Comparison of ENCODE assay signal across 8 cellular contexts in the genomic region with DNA sequence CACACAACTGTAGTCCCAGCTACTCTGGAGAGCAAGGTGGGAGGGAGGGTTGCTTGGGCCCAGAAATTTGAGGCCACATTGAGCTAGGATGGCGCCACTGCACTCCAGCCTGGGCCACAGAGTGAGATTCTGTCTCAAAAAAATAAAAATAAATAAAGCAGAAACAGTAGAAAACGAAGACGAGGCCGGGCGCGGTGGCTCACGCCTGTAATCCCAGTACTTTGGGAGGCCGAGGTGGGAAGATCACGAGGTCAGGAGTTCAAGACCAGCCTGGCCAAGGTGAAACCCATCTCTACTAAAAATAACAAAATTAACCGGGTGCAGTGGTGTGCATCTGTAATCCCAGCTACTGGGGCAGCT. TPM values are rescaled to one million over a fixed set of nuclear protein-coding genes. Genes with fewer than 3 reads are reported as not detected.
DNase-seq lines count a peak whose midpoint lies in the region; ATAC-seq, FAIRE-seq and TF ChIP-seq lines count a peak whose summit lies in the region.
"Not testable (repeated sequence)": the region's sequence is repeated elsewhere in the genome, so short reads cannot be mapped to it uniquely, and the experiment has no call there.

No MANE protein-coding gene starts in this region.

- H3K4me1 Mint-ChIP-seq in CD8-positive, alpha-beta T cell (ENCODE audit: low read depth), result peaks cover 23% of the 10 kb centered on the region

- peaks cover 36% of the 10 kb centered on the region for H3K36me3 Mint-ChIP-seq in CD8-positive, alpha-beta T cell

- peaks cover 21% of the 10 kb centered on the region for H3K4me1 ChIP-seq in CD8-positive, alpha-beta T cell (ENCODE audit: insufficient read depth, low read length)
- not testable (repeated sequence) for H3K4me1 ChIP-seq in esophagus (ENCODE audit: control insufficient read depth in 2 of 2, insufficient read depth in 2 of 2, low read length in 1 of 2); right lobe of liver; pancreas
- H3K4me1 ChIP-seq in thyroid gland, result peaks cover 4 to 14% of the 10 kb centered on the region in 2 donors

- H3K36me3 ChIP-seq in CD8-positive, alpha-beta T cell (ENCODE audit: insufficient read depth, low read length), result peaks cover 14% of the 10 kb centered on the region
- H3K36me3 ChIP-seq in KOPT-K1 (ENCODE audit: insufficient read depth, low read length), result peaks cover 24% of the 10 kb centered on the region
- H3K36me3 ChIP-seq in esophagus (ENCODE audit: control insufficient read depth in 2 of 2, insufficient read depth in 2 of 2, low read length in 1 of 2), result not testable (repeated sequence)
- H3K36me3 ChIP-seq in right lobe of liver, result peaks cover 0 to 16% (median 2%) of the 10 kb centered on the region in 4 donors
- peaks cover 0 to 13% (median 4%) of the 10 kb centered on the region in 3 donors for H3K36me3 ChIP-seq in pancreas
- H3K36me3 ChIP-seq in thyroid gland, result peaks cover 7 to 16% of the 10 kb centered on the region in 2 donors

- peak overlapping the region; percentile 78 for H3K4me3 ChIP-seq in CD8-positive, alpha-beta T cell (ENCODE audit: low read depth, low read length)
- H3K4me3 ChIP-seq in WI38 (ENCODE audit: low read depth, low read length), result peak overlapping the region; percentile 82
- H3K4me3 ChIP-seq in astrocyte of the cerebellum (ENCODE audit: low read depth, low read length), result peak overlapping the region; percentile 59
- peak overlapping the region in 1 of 2 donors; percentile 73 for H3K4me3 ChIP-seq in esophagus (ENCODE audit: low read depth in 1 of 2, low read length in 2 of 2)
- peak overlapping the region in 2 of 3 donors; percentile 93 to 97 for H3K4me3 ChIP-seq in right lobe of liver
- peak overlapping the region in 3 of 4 donors; percentile 76 to 94 (median 87) for H3K4me3 ChIP-seq in pancreas
- H3K4me3 ChIP-seq in thyroid gland (replicated peaks in 1 of 3), result peak overlapping the region in 1 of 3 donors; percentile 94

- DNase-seq in CD8-positive, alpha-beta T cell; astrocyte of the cerebellum (ENCODE audit: low read depth); right lobe of liver; pancreas; thyroid gland: not testable (repeated sequence)

- POLR2A ChIA-PET in CD8-positive, alpha-beta T cell (lab: Charles Lee), result interaction anchor here (1.0 to 3.4 kb wide), 4 partner anchors 12 to 71 kb away, joined by 3 to 27 read pairs (median 4); a partner anchor contains a TSS

- not testable (repeated sequence) for H3K27me3 Mint-ChIP-seq in CD8-positive, alpha-beta T cell (ENCODE audit: low read depth)

- TF ChIP-seq POLR2A in right lobe of liver (IDR thresholded peaks at IDR 0.05); thyroid gland (IDR thresholded peaks at IDR 0.05): not testable (repeated sequence)

- not testable (repeated sequence) for FAIRE-seq in pancreas (lab: Jason Lieb, UNC)

- peak overlapping the region; percentile 94 for H3K27ac Mint-ChIP-seq in CD8-positive, alpha-beta T cell

- H3K27me3 ChIP-seq in CD8-positive, alpha-beta T cell (ENCODE audit: insufficient read depth, low read length); esophagus (ENCODE audit: control insufficient read depth in 1 of 2, insufficient read depth in 2 of 2, low read length in 2 of 2); right lobe of liver; pancreas; thyroid gland: not testable (repeated sequence)

- not testable (repeated sequence) for ATAC-seq in CD8-positive, alpha-beta T cell; right lobe of liver; pancreas

- CTCF ChIA-PET in CD8-positive, alpha-beta T cell (lab: Charles Lee), result interaction anchor here (0.7 to 2.6 kb wide), 3 partner anchors 8 to 76 kb away, joined by 3 to 7 read pairs (median 3); no protein-coding TSS in a partner anchor

- H3K9me3 ChIP-seq in CD8-positive, alpha-beta T cell (ENCODE audit: low read length); KOPT-K1 (ENCODE audit: insufficient read depth, low read length, poor library complexity, severe bottlenecking); esophagus (ENCODE audit: control insufficient read depth in 2 of 2, insufficient read depth in 1 of 2, low read depth in 1 of 2, low read length in 1 of 2); right lobe of liver; pancreas; thyroid gland: not testable (repeated sequence)

- H3K27ac ChIP-seq in CD8-positive, alpha-beta T cell (ENCODE audit: low read depth, low read length), result peak overlapping the region; percentile 72
- peak overlapping the region; percentile 92 for H3K27ac ChIP-seq in KOPT-K1 (ENCODE audit: low read depth, low read length, poor library complexity, severe bottlenecking)
- peak overlapping the region; percentile 37 to 43 for H3K27ac ChIP-seq in esophagus (ENCODE audit: low read depth in 2 of 2, low read length in 1 of 2)
- H3K27ac ChIP-seq in right lobe of liver, result not testable (repeated sequence)
- H3K27ac ChIP-seq in pancreas, result peak overlapping the region in 2 of 4 donors; percentile 67 to 73
- peak overlapping the region in 2 of 3 donors; percentile 81 to 86 for H3K27ac ChIP-seq in thyroid gland

- peak overlapping the region; percentile 93 for H3K4me3 Mint-ChIP-seq in CD8-positive, alpha-beta T cell

- WGBS in esophagus, 2 donors, result 93 to 94% methylated on average over 10 of the region's 10 CpGs
- 73% methylated on average over 2 of the region's 10 CpGs for WGBS in right lobe of liver (ENCODE audit: insufficient coverage, low coverage, low lambda C conversion rate, missing lambda C conversion rate)
- 96% methylated on average over 10 of the region's 10 CpGs for WGBS in pancreas, 2 donors
- 91 to 93% methylated on average over 10 of the region's 10 CpGs for WGBS in thyroid gland, 2 donors

- in situ Hi-C loops in astrocyte of the cerebellum (cut with HindIII; ENCODE audit: low sequenced_read_pairs), result not testable (repeated sequence)

- TF ChIP-seq CTCF in CD8-positive, alpha-beta T cell (IDR thresholded peaks at IDR 0.05); WI38 (IDR thresholded peaks at IDR 0.05; ENCODE audit: low read depth, low read length); astrocyte of the cerebellum (IDR thresholded peaks at IDR 0.05; ENCODE audit: low read depth, low read length, missing control alignments); right lobe of liver (IDR thresholded peaks at IDR 0.05); pancreas (IDR thresholded peaks at IDR 0.05); thyroid gland (IDR thresholded peaks at IDR 0.05): not testable (repeated sequence)

- not testable (repeated sequence) for H3K9me3 Mint-ChIP-seq in CD8-positive, alpha-beta T cell

- intact Hi-C loops in CD8-positive, alpha-beta T cell (cut with DNase I, micrococcal nuclease), result loop anchor here (1.0 to 5.0 kb wide), 9 partner anchors 11 to 1171 kb away; a partner anchor contains a TSS
- intact Hi-C loops in right lobe of liver (cut with DNase I); pancreas (cut with DNase I); thyroid gland (cut with DNase I): not testable (repeated sequence)

RNA-seq across cellular contexts. Expression of a gene that starts 0.5 kb away (rescaled TPM):
- 10 to 100 TPM; 58.9 to 60.8 TPM for total RNA-seq in CD8-positive, alpha-beta T cell
- polyA plus RNA-seq in esophagus (10 to 100 TPM; 38.0 to 65.5 TPM), pancreas (10 to 100 TPM; 34.8 to 39.8 TPM)
- total RNA-seq in right lobe of liver (100 to 1,000 TPM in 2 of 6 experiments, 10 to 100 TPM in 4; 38.0 to 112 (median 53.8) TPM), pancreas (10 to 100 TPM; 29.1 to 39.5 (median 31.5) TPM), thyroid gland (100 to 1,000 TPM in 1 of 4 donors, 10 to 100 TPM in 3; 44.6 to 108 (median 63.1) TPM)

RNA-seq across cellular contexts. Expression of a gene that starts 11.8 kb away (rescaled TPM):
- total RNA-seq in CD8-positive, alpha-beta T cell, result 10 to 100 TPM; 63.6 to 66.2 TPM
- polyA plus RNA-seq in esophagus (10 to 100 TPM; 40.6 to 57.1 TPM), pancreas (10 to 100 TPM; 29.3 to 61.4 TPM)
- total RNA-seq in right lobe of liver (10 to 100 TPM; 60.7 to 78.4 (median 72.2) TPM), pancreas (10 to 100 TPM; 35.2 to 69.4 (median 53.4) TPM), thyroid gland (100 to 1,000 TPM in 2 of 4 donors, 10 to 100 TPM in 2; 71.8 to 146 (median 91.4) TPM)

RNA-seq across cellular contexts. Expression of a gene that starts 14.9 kb away (rescaled TPM):
- total RNA-seq in CD8-positive, alpha-beta T cell, result under 1 TPM; 0.76 to 0.92 TPM
- polyA plus RNA-seq in esophagus (under 1 TPM; 0.47 to 0.79 TPM), pancreas (1 to 10 TPM; 1.0 to 1.1 TPM)
- total RNA-seq in right lobe of liver (1 to 10 TPM in 3 of 6 experiments, under 1 TPM in 3; 0.55 to 1.9 (median 1.0) TPM), pancreas (1 to 10 TPM in 2 of 6 donors, under 1 TPM in 4; 0.64 to 1.4 (median 0.81) TPM), thyroid gland (1 to 10 TPM; 1.1 to 6.7 (median 2.6) TPM)

RNA-seq across cellular contexts. Expression of a gene that starts 27.4 kb away (rescaled TPM):
- 1 to 10 TPM; 1.7 to 2.6 TPM for total RNA-seq in CD8-positive, alpha-beta T cell
- polyA plus RNA-seq in esophagus (1 to 10 TPM; 6.2 to 7.4 TPM), pancreas (not detected)
- total RNA-seq in right lobe of liver (under 1 TPM in 1 of 6 experiments, not detected in 5; 0.48 TPM), pancreas (not detected), thyroid gland (under 1 TPM in 1 of 4 donors, not detected in 3; 0.67 TPM)

RNA-seq across cellular contexts. Expression of a gene that starts 32.1 kb away (rescaled TPM):
- total RNA-seq in CD8-positive, alpha-beta T cell, result 10 to 100 TPM; 65.2 to 67.9 TPM
- polyA plus RNA-seq in esophagus (10 to 100 TPM; 35.7 to 46.6 TPM), pancreas (10 to 100 TPM; 40.9 to 49.3 TPM)
- total RNA-seq in right lobe of liver (10 to 100 TPM; 12.8 to 22.7 (median 19.8) TPM), pancreas (10 to 100 TPM; 28.3 to 39.5 (median 32.8) TPM), thyroid gland (10 to 100 TPM; 50.8 to 57.0 (median 51.4) TPM)
